In the genomic region with DNA sequence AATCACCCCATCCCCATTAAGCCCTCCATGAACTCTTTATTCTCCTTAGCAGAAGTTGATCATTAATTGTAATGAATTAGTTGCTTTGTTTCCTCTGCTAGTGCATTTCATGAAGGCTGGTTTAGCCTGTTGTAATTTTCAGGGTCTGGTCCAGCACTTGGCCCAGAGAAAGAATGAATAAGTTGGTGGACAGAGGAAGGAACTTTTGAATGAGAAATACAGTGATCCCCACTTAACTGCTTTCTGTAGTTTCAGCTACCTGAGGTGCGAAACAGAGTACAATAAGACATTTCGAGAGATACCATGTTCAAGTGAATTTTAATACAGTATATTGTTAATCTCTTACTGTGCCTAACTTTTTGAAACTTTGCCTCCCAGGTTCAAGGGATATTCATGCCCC, we compare ENCODE assay signal across 11 cellular contexts. TPM values are rescaled to one million over a fixed set of nuclear protein-coding genes. Genes with fewer than 3 reads are reported as not detected.
A peak's percentile ranks its signal among the peaks of the same experiment; 100 is the strongest.
DNase-seq lines count a peak whose midpoint lies in the region; ATAC-seq, FAIRE-seq and TF ChIP-seq lines count a peak whose summit lies in the region.
"Had no signal": no experiment of that assay in that cellular context is flagged by ENCODE, and none has a peak within 500 bp of the region (broad histone marks: within the 10 kb centered on the region; RNA-seq: fewer than 3 reads in every experiment).

No MANE protein-coding gene starts in this region.

- H3K27ac ChIP-seq in PC-3 (ENCODE audit: low read length) (peak overlapping the region; percentile 64), pancreas (peak overlapping the region in 3 of 4 donors; percentile 86 to 90 (median 87)), thyroid gland (no peak overlapping the region)
- H3K27ac ChIP-seq: HL-60 had no signal

- H3F3A ChIP-seq in PC-3 (ENCODE audit: low read length, unreplicated experiment): no peaks in the 10 kb centered on the region

- peak overlapping the region; percentile 69 for H3K9ac ChIP-seq in PC-3 (ENCODE audit: low read length)
- H3K9ac ChIP-seq in endocrine pancreas (ENCODE audit: control insufficient read depth, insufficient read depth, low read length): peak overlapping the region; percentile 30

- WGBS in pancreas, 2 donors: 67 to 73% methylated on average over 2 of the region's 2 CpGs
- 98 to 100% methylated on average over 2 of the region's 2 CpGs for WGBS in thyroid gland, 2 donors

- TF ChIP-seq CTCF in GM06990 (IDR thresholded peaks at IDR 0.05; ENCODE audit: insufficient read depth, low read length, poor library complexity, severe bottlenecking): no peak
- no peak for TF ChIP-seq CTCF in PC-3 (conservative IDR thresholded peaks at IDR 0.05; ENCODE audit: low read depth, low read length)
- no peak for TF ChIP-seq CTCF in pancreas (IDR thresholded peaks at IDR 0.05)
- no peak for TF ChIP-seq CTCF in thyroid gland (IDR thresholded peaks at IDR 0.05)

- intact Hi-C loops in PC-3 (cut with micrococcal nuclease) (no loop called here), pancreas (cut with DNase I) (loop anchor here in 1 of 3 donors (10.0 kb wide), 1 partner anchor 69 kb away; a partner anchor contains a TSS), thyroid gland (cut with DNase I) (no loop called here)

- H3K9me3 ChIP-seq in PC-3 (ENCODE audit: low read length): no peaks in the 10 kb centered on the region
- H3K9me3 ChIP-seq in endocrine pancreas (ENCODE audit: control insufficient read depth, low read length): no peaks in the 10 kb centered on the region
- no peaks in the 10 kb centered on the region for H3K9me3 ChIP-seq in pancreas
- H3K9me3 ChIP-seq in thyroid gland: no peaks in the 10 kb centered on the region

- H2AFZ ChIP-seq in PC-3 (ENCODE audit: low read length): peak overlapping the region; percentile 96; the same call in 1 of the 2 replicates

- H3K79me2 ChIP-seq in PC-3 (ENCODE audit: low read length): peaks cover 51% of the 10 kb centered on the region

- no peaks in the 10 kb centered on the region for H4K20me1 ChIP-seq in PC-3 (ENCODE audit: low read length)

- POLR2A ChIA-PET in PC-3 (lab: Charles Lee; ENCODE audit: unreplicated experiment): no interaction called here

- H3K4me3 ChIP-seq in GM06990 (replicated peaks; ENCODE audit: low read depth, low read length): peak overlapping the region; percentile 94; the same call in 1 of the 2 replicates
- H3K4me3 ChIP-seq in PC-3 (ENCODE audit: low read length): peak overlapping the region; percentile 85
- peak overlapping the region; percentile 97 for H3K4me3 ChIP-seq in endocrine pancreas (ENCODE audit: control insufficient read depth, insufficient read depth, low read length)
- peak overlapping the region in 2 of 4 donors; percentile 56 to 72 for H3K4me3 ChIP-seq in pancreas
- no peak overlapping the region for H3K4me3 ChIP-seq in thyroid gland (replicated peaks in 1 of 3)

- no peak for ATAC-seq in PC-3
- no peak for ATAC-seq in pancreas
- ATAC-seq in activated CD4-positive, CD25-positive, alpha-beta regulatory T cell treated with anti-CD3 and anti-CD28 coated beads, Interleukin-2, amount 50 U/mL, for 24 hours: no peak
- ATAC-seq: Right ventricle myocardium inferior had no signal

- peak overlapping the region; percentile 95 for H3K4me2 ChIP-seq in PC-3 (ENCODE audit: low read length)

- H3K9me2 ChIP-seq in PC-3 (replicated peaks; ENCODE audit: low read length): no peaks in the 10 kb centered on the region

- peaks cover 20% of the 10 kb centered on the region for H3K4me1 ChIP-seq in PC-3 (ENCODE audit: insufficient read depth, low read length)
- peaks cover 8% of the 10 kb centered on the region for H3K4me1 ChIP-seq in endocrine pancreas (ENCODE audit: control insufficient read depth, insufficient read depth, low read length)
- H3K4me1 ChIP-seq in pancreas: peaks cover 0 to 28% (median 0%) of the 10 kb centered on the region in 3 donors
- peaks cover 6 to 7% of the 10 kb centered on the region in 2 donors for H3K4me1 ChIP-seq in thyroid gland

- no TSS peak for BruUV-seq in PC-3 (replicated peaks; lab: Mats Ljungman, UMichigan)

- CTCF ChIA-PET in PC-3 (lab: Charles Lee): no interaction called here

- no peaks in the 10 kb centered on the region for H3K36me3 ChIP-seq in GM06990 (ENCODE audit: control insufficient read depth, insufficient read depth, low read length)
- H3K36me3 ChIP-seq in PC-3 (ENCODE audit: low read depth, low read length): no peaks in the 10 kb centered on the region
- no peaks in the 10 kb centered on the region for H3K36me3 ChIP-seq in endocrine pancreas (ENCODE audit: control insufficient read depth, insufficient read depth, low read length)
- no peaks in the 10 kb centered on the region for H3K36me3 ChIP-seq in pancreas
- H3K36me3 ChIP-seq in thyroid gland: no peaks in the 10 kb centered on the region

- no peak for DNase-seq in GM06990 (ENCODE audit: extremely low read depth, insufficient read length)
- DNase-seq in PC-3: no peak
- no peak for DNase-seq in pancreas
- no peak for DNase-seq in thyroid gland
- DNase-seq in HCEC 1CT: no peak
- no peak for DNase-seq in 8988T
- DNase-seq: left cardiac atrium had no signal

- no peak for TF ChIP-seq POLR2A in thyroid gland (IDR thresholded peaks at IDR 0.05)

- FAIRE-seq in pancreas (lab: Jason Lieb, UNC): no peak

- H3K27me3 ChIP-seq in GM06990 (replicated peaks; ENCODE audit: control insufficient read depth, insufficient read depth, low read length): no peaks in the 10 kb centered on the region
- no peaks in the 10 kb centered on the region for H3K27me3 ChIP-seq in PC-3 (ENCODE audit: low read length)
- no peaks in the 10 kb centered on the region for H3K27me3 ChIP-seq in endocrine pancreas (ENCODE audit: control insufficient read depth, insufficient read depth, low read length)
- no peaks in the 10 kb centered on the region for H3K27me3 ChIP-seq in pancreas
- H3K27me3 ChIP-seq in thyroid gland: no peaks in the 10 kb centered on the region

RNA-seq across cellular contexts. Expression of a gene that starts 1.8 kb away (rescaled TPM):
- total RNA-seq in PC-3 (2014; rRNA removed) (8.6 and 10.5 TPM in 2 replicates), pancreas (10 to 100 TPM; 29.7 to 66.8 (median 43.1) TPM), thyroid gland (10 to 100 TPM; 15.0 to 18.6 (median 16.9) TPM)
- 10 to 100 TPM in 1 of 2 donors, 1 to 10 TPM in 1; 6.8 to 12.9 TPM for polyA plus RNA-seq in pancreas

Comparison
In these comparisons a context has a peak if more than half of its experiments do, and no peak if none do; other contexts are left out.
1. H3K4me3 ChIP-seq: peak in GM06990 (single experiment), PC-3 (single experiment) and endocrine pancreas (single experiment); none in thyroid gland (0 of 3).
2. H3K27ac ChIP-seq: peak in PC-3 (single experiment) and pancreas (3 of 4); none in thyroid gland (0 of 3).